ENCODE assay signal across 8 cellular contexts in genomic region chr1:201275266-201275666, GRCh38. TPM values are rescaled to one million over a fixed set of nuclear protein-coding genes. Genes with fewer than 3 reads are reported as not detected.
DNase-seq lines count a peak whose midpoint lies in the region; ATAC-seq and TF ChIP-seq lines count a peak whose summit lies in the region.
"Had no signal": no experiment of that assay in that cellular context is flagged by ENCODE, and none has a peak within 500 bp of the region (broad histone marks: within the 10 kb centered on the region; RNA-seq: fewer than 3 reads in every experiment).

No MANE protein-coding gene starts in this region.

- H3K36me3 Mint-ChIP-seq in neural progenitor cell, result no peaks in the 10 kb centered on the region

- peaks cover 9% of the 10 kb centered on the region for H3K27me3 Mint-ChIP-seq in neural progenitor cell (ENCODE audit: insufficient read depth, low read depth)

- H3K79me2 ChIP-seq in neural progenitor cell (ENCODE audit: low read depth), result no peaks in the 10 kb centered on the region

- H3K36me3 ChIP-seq in suprapubic skin, result no peaks in the 10 kb centered on the region
- H3K36me3 ChIP-seq in neural progenitor cell, result no peaks in the 10 kb centered on the region

- no peaks in the 10 kb centered on the region for H3K9me3 Mint-ChIP-seq in neural progenitor cell
- H3K9me3 Mint-ChIP-seq: activated T-helper 17 cell treated with anti-CD3 and anti-CD28 coated beads, Interleukin-2, amount 50 U/mL, for 72 hours had no signal

- TF ChIP-seq EP300 in suprapubic skin (IDR thresholded peaks at IDR 0.05), result no peak

- H3K4me2 ChIP-seq in neural progenitor cell, result no peak overlapping the region

- no peak overlapping the region for H3K4me3 Mint-ChIP-seq in neural progenitor cell
- H3K4me3 Mint-ChIP-seq: activated T-helper 17 cell treated with anti-CD3 and anti-CD28 coated beads, Interleukin-2, amount 50 U/mL, for 72 hours had no signal

- H4K20me1 ChIP-seq in neural progenitor cell (ENCODE audit: low read depth), result no peaks in the 10 kb centered on the region

- DNase-seq in HCEC 1CT (peak; percentile 39), SHP77 (lab: John Stamatoyannopoulos, UW) (peak; percentile 13 to 54), glomerular visceral epithelial cell (ENCODE audit: extremely low spot score) (peak; percentile 98), suprapubic skin (ENCODE audit: low spot score in 2 of 2) (peak in 1 of 2 donors; percentile 87), Ammon's horn (ENCODE audit: low spot score) (no peak), neural progenitor cell (ENCODE audit: low spot score) (no peak)

- H3K9ac ChIP-seq in neural progenitor cell, result no peak overlapping the region

- no peak for TF ChIP-seq CTCF in suprapubic skin (IDR thresholded peaks at IDR 0.05)
- TF ChIP-seq CTCF in neural progenitor cell (IDR thresholded peaks at IDR 0.05), result no peak

- H2AFZ ChIP-seq in neural progenitor cell (replicated peaks), result no peak overlapping the region

- H3K9me3 ChIP-seq in suprapubic skin (no peaks in the 10 kb centered on the region), neural progenitor cell (ENCODE audit: low read depth) (no peaks in the 10 kb centered on the region)

- no peak overlapping the region for H3K27ac Mint-ChIP-seq in neural progenitor cell
- H3K27ac Mint-ChIP-seq: activated T-helper 17 cell treated with anti-CD3 and anti-CD28 coated beads, Interleukin-2, amount 50 U/mL, for 72 hours had no signal

- peaks cover 15% of the 10 kb centered on the region for H3K4me1 Mint-ChIP-seq in neural progenitor cell
- H3K4me1 Mint-ChIP-seq: activated T-helper 17 cell treated with anti-CD3 and anti-CD28 coated beads, Interleukin-2, amount 50 U/mL, for 72 hours had no signal

- H3K4me1 ChIP-seq in suprapubic skin (peaks cover 53% of the 10 kb centered on the region), neural progenitor cell (no peaks in the 10 kb centered on the region)

- ATAC-seq in GM18868 (IDR thresholded peaks at IDR 0.05; ENCODE audit: unreplicated experiment), result no peak
- ATAC-seq: activated T-helper 17 cell treated with anti-CD3 and anti-CD28 coated beads, Interleukin-2, amount 50 U/mL, for 72 hours had no signal

- H3K27ac ChIP-seq in suprapubic skin, result peak overlapping the region; percentile 85
- no peak overlapping the region for H3K27ac ChIP-seq in neural progenitor cell

- TF ChIP-seq POLR2A in suprapubic skin (IDR thresholded peaks at IDR 0.05), result no peak

- no peaks in the 10 kb centered on the region for H3F3A ChIP-seq in neural progenitor cell (ENCODE audit: low read depth)

- H3K27me3 ChIP-seq in suprapubic skin (no peaks in the 10 kb centered on the region), neural progenitor cell (no peaks in the 10 kb centered on the region)

- no peak overlapping the region for H3K4me3 ChIP-seq in suprapubic skin
- no peak overlapping the region for H3K4me3 ChIP-seq in neural progenitor cell

- 50% methylated on average over 2 of the region's 14 CpGs for WGBS in suprapubic skin

RNA-seq across cellular contexts. Expression of gene PKP1, which starts 8.0 kb away (rescaled TPM):
- total RNA-seq in suprapubic skin (1,000 to 10,000 TPM in 3 of 4 donors, 100 to 1,000 TPM in 1; 888 to 1,187 (median 1,096) TPM), neural progenitor cell (ENCODE audit: low replicate concordance) (0.02 TPM in 1 of 2 replicates, not detected in the other)
- total RNA-seq: activated T-helper 17 cell treated with anti-CD3 and anti-CD28 coated beads, Interleukin-2, amount 50 U/mL, for 72 hours had no signal

Comparison
In these comparisons a context has a peak if more than half of its experiments do, and no peak if none do; other contexts are left out.
1. DNase-seq: peak in HCEC 1CT (single experiment), SHP77 (2 of 2) and glomerular visceral epithelial cell (single experiment); none in Ammon's horn (single experiment) and neural progenitor cell (single experiment).
2. RNA of gene PKP1, which starts 8.0 kb away (total RNA-seq): 888 to 1,187 TPM in suprapubic skin; 0.02 TPM in neural progenitor cell; every median in the first group is over 100 times any median in the second.